In genomic region chr2:85697716-85698115, GRCh38 we compare ENCODE assay signal across 20 cellular contexts. TPM values are rescaled to one million over a fixed set of nuclear protein-coding genes. Genes with fewer than 3 reads are reported as not detected.
"Had no signal": no experiment of that assay in that cellular context is flagged by ENCODE, and none has a peak within 500 bp of the region (broad histone marks: within the 10 kb centered on the region; RNA-seq: fewer than 3 reads in every experiment).

No MANE protein-coding gene starts in this region.

- H3K27ac Mint-ChIP-seq: activated B cell treated with CpG ODN at 0.5 μM for 24 hours; activated naive CD4-positive, alpha-beta T cell treated with anti-CD3 and anti-CD28 coated beads, Interleukin-2, amount 50 U/mL, for 72 hours; brain; T-helper 2 cell treated with Interferon-gamma antibody and Interleukin-4, amounts not matched to agents 5 μg/mL and 100 μg/mL, for 36 hours had no signal

- H3K36me3 Mint-ChIP-seq: activated naive CD4-positive, alpha-beta T cell treated with anti-CD3 and anti-CD28 coated beads, Interleukin-2, amount 50 U/mL, for 72 hours; brain had no signal

- H3K27ac ChIP-seq: epithelial cell of prostate, pancreas, sigmoid colon, thoracic aorta had no signal

- H3K4me3 Mint-ChIP-seq: activated B cell treated with CpG ODN at 0.5 μM for 24 hours; activated CD4-positive, alpha-beta T cell treated with anti-CD3 and anti-CD28 coated beads, Interleukin-2, amount 10 ng/mL, durations not matched to agents 24 days and 14 days; brain; neural crest cell; T-helper 2 cell treated with Interferon-gamma antibody and Interleukin-4, amounts not matched to agents 5 μg/mL and 100 μg/mL, for 36 hours had no signal

- H3K4me3 ChIP-seq: pancreas, sigmoid colon, stomach, thoracic aorta had no signal

- H3K27me3 ChIP-seq: pancreas, sigmoid colon, spleen had no signal

- H3K9me3 ChIP-seq: pancreas, sigmoid colon, spleen, stomach, thoracic aorta had no signal

- DNase-seq: activated B cell treated with CpG ODN at 0.5 μM for 24 hours; activated CD4-positive, alpha-beta T cell treated with anti-CD3 and anti-CD28 coated beads, Interleukin-2, amount 10 ng/mL, durations not matched to agents 24 days and 14 days; activated effector memory CD4-positive, alpha-beta T cell treated with Interleukin-2 at 50 U/mL for 16 hours; activated T-cell treated with anti-CD3 and anti-CD28 coated beads, Interleukin-2, amount 50 U/mL, for 1 hour; dermis blood vessel endothelial cell; foreskin melanocyte; pancreas; sigmoid colon; spleen; stomach had no signal

- H3K36me3 ChIP-seq: pancreas, sigmoid colon, spleen, stomach, thoracic aorta had no signal

- ATAC-seq: activated naive CD4-positive, alpha-beta T cell treated with anti-CD3 and anti-CD28 coated beads, Interleukin-2, amount 50 U/mL, for 72 hours; pancreas had no signal

- H3K27me3 Mint-ChIP-seq: activated B cell treated with CpG ODN at 0.5 μM for 24 hours had no signal

- H3K4me1 ChIP-seq: pancreas, sigmoid colon had no signal

- H3K9me3 Mint-ChIP-seq: activated B cell treated with CpG ODN at 0.5 μM for 24 hours; activated CD4-positive, alpha-beta T cell treated with anti-CD3 and anti-CD28 coated beads, Interleukin-2, amount 10 ng/mL, durations not matched to agents 24 days and 14 days; activated naive CD4-positive, alpha-beta T cell treated with anti-CD3 and anti-CD28 coated beads, Interleukin-2, amount 50 U/mL, for 72 hours; brain; neural crest cell; T-helper 2 cell treated with Interferon-gamma antibody and Interleukin-4, amounts not matched to agents 5 μg/mL and 100 μg/mL, for 36 hours had no signal

RNA-seq across cellular contexts. Expression of gene GNLY, which starts 3.6 kb away (rescaled TPM):
- total RNA-seq: dermis blood vessel endothelial cell, neural crest cell, urinary bladder had no signal

RNA-seq across cellular contexts. Expression of gene SFTPB, which starts 29.7 kb away (rescaled TPM):
- total RNA-seq: activated B cell treated with CpG ODN at 0.5 μM for 24 hours; activated CD4-positive, alpha-beta T cell treated with anti-CD3 and anti-CD28 coated beads, Interleukin-2, amount 10 ng/mL, durations not matched to agents 24 days and 14 days; activated naive CD4-positive, alpha-beta T cell treated with anti-CD3 and anti-CD28 coated beads, Interleukin-2, amount 50 U/mL, for 72 hours; dermis blood vessel endothelial cell; fibroblast of lung; lower leg skin; mesenteric fat pad; neural crest cell; sigmoid colon; thoracic aorta; urinary bladder had no signal

RNA-seq across cellular contexts. Expression of gene ATOH8, which starts 56.1 kb away (rescaled TPM):
- total RNA-seq: activated B cell treated with CpG ODN at 0.5 μM for 24 hours; activated naive CD4-positive, alpha-beta T cell treated with anti-CD3 and anti-CD28 coated beads, Interleukin-2, amount 50 U/mL, for 72 hours had no signal
